In genomic region chr12:42936991-42937390, GRCh38 we compare ENCODE assay signal across 19 cellular contexts.
"Had no signal": no experiment of that assay in that cellular context is flagged by ENCODE, and none has a peak within 500 bp of the region (broad histone marks: within the 10 kb centered on the region; RNA-seq: fewer than 3 reads in every experiment).

No MANE protein-coding gene starts in this region.

- H3K4me3 ChIP-seq: heart right ventricle, lower lobe of right lung, sigmoid colon, spleen, tibial artery had no signal

- ATAC-seq: heart right ventricle; left lobe of liver; lower lobe of right lung; natural killer cell; stimulated activated naive CD8-positive, alpha-beta T cell treated with anti-CD3 and anti-CD28 coated beads, Interleukin-15, Interleukin-2, amounts not matched to agents 100 U/mL and 50 U/mL, for 24 hours had no signal

- H3K27ac ChIP-seq: epithelial cell of prostate, heart right ventricle, lower lobe of right lung, sigmoid colon, spleen, tibial artery had no signal

- DNase-seq: activated CD4-positive, alpha-beta memory T cell treated with anti-CD3 and anti-CD28 coated beads for 36 hours; activated CD4-positive, alpha-beta T cell treated with anti-CD3 and anti-CD28 coated beads for 48 hours; activated naive CD4-positive, alpha-beta T cell treated with anti-CD3 and anti-CD28 coated beads for 36 hours; activated naive CD8-positive, alpha-beta T cell treated with anti-CD3 and anti-CD28 coated beads, Interleukin-2, amount 10 ng/mL, durations not matched to agents 7 days and 5 days; activated T-cell treated with anti-CD3 and anti-CD28 coated beads, Interleukin-2, amount 50 U/mL, for 48 hours; amniotic stem cell; heart right ventricle; kidney; lower lobe of right lung; natural killer cell; retina; sigmoid colon; spleen; stimulated activated CD4-positive, alpha-beta T cell treated with anti-CD3 and anti-CD28 coated beads, Interleukin-4, amount 100 ng/mL, for 24 hours; stimulated activated naive CD8-positive, alpha-beta T cell treated with anti-CD3 and anti-CD28 coated beads, Interleukin-15, Interleukin-2, amounts not matched to agents 100 U/mL and 50 U/mL, for 24 hours; substantia nigra; tibial artery had no signal

- H3K4me1 ChIP-seq: lower lobe of right lung, spleen, tibial artery had no signal

- H3K27me3 ChIP-seq: heart right ventricle, sigmoid colon, spleen, tibial artery had no signal

- H3K36me3 ChIP-seq: heart right ventricle, lower lobe of right lung, sigmoid colon, spleen, tibial artery had no signal
